ENCODE assay signal across 17 cellular contexts in the genomic region with DNA sequence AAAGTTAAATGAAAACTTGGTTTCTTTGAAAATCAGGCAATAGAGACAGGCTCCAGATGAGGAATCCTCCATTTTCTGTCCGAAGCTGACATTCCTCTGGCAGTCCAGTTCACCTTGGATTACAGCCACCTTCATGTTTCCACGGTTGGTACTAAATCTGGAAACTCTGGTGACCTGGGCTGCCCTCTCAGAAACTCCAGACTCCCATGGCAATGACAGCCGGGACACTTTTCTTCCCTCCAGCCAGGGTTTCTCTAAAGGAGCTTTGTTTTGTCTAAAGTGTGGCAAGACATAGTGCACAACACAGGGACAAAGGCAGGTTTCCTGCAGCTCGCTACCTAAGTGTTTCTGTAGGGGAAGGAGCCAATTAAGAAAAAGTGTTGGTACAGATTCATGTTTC. TPM values are rescaled to one million over a fixed set of nuclear protein-coding genes. Genes with fewer than 3 reads are reported as not detected.
DNase-seq lines count a peak whose midpoint lies in the region; ATAC-seq and TF ChIP-seq lines count a peak whose summit lies in the region.
"Had no signal": no experiment of that assay in that cellular context is flagged by ENCODE, and none has a peak within 500 bp of the region (broad histone marks: within the 10 kb centered on the region; RNA-seq: fewer than 3 reads in every experiment).

No MANE protein-coding gene starts in this region.

- TF ChIP-seq RAD21 in IMR-90 (IDR thresholded peaks at IDR 0.05; ENCODE audit: low read length): no peak

- H3K4me3 Mint-ChIP-seq in naive B cell: no peak overlapping the region
- H3K4me3 Mint-ChIP-seq in T-helper 2 cell treated with Interferon-gamma antibody and Interleukin-4, amounts not matched to agents 5 μg/mL and 100 μg/mL, for 36 hours: no peak overlapping the region
- H3K4me3 Mint-ChIP-seq: dendritic cell treated with granulocyte-macrophage colony-stimulating factor and Interleukin-4, amounts not matched to agents 40 ng/mL and 50 ng/mL, for 4 days had no signal

- peak overlapping the region; percentile 92 for H2BK5ac ChIP-seq in IMR-90 (ENCODE audit: low read depth, low read length, poor library complexity, severe bottlenecking)

- H3K79me1 ChIP-seq in IMR-90 (ENCODE audit: low read depth in 1 of 2, low read length in 2 of 2): 0 out of 4 replicates have a peak, but pooled peaks cover 0 to 6% of the 10 kb centered on the region in 2 experiments

- peak overlapping the region in 4 of 6 donors; percentile 12 to 62 (median 34) for H3K27ac Mint-ChIP-seq in naive B cell
- H3K27ac Mint-ChIP-seq in T-helper 2 cell treated with Interferon-gamma antibody and Interleukin-4, amounts not matched to agents 5 μg/mL and 100 μg/mL, for 36 hours: no peak overlapping the region
- H3K27ac Mint-ChIP-seq: dendritic cell treated with granulocyte-macrophage colony-stimulating factor and Interleukin-4, amounts not matched to agents 40 ng/mL and 50 ng/mL, for 4 days had no signal

- peak overlapping the region; percentile 99 for H3K27ac ChIP-seq in IMR-90 (ENCODE audit: insufficient read depth, low read length)
- peak overlapping the region; percentile 30 for H3K27ac ChIP-seq in fibroblast of lung (ENCODE audit: insufficient read depth, low read length)
- H3K27ac ChIP-seq: ovary had no signal

- H3K36me3 ChIP-seq in IMR-90 (ENCODE audit: control insufficient read depth, insufficient read depth, low read length) (peaks cover 20% of the 10 kb centered on the region), fibroblast of lung (ENCODE audit: control insufficient read depth, insufficient read depth, low read length) (peaks cover 5% of the 10 kb centered on the region)
- H3K36me3 ChIP-seq: ovary had no signal

- H2AFZ ChIP-seq in IMR-90 (replicated peaks; ENCODE audit: low read length, poor library complexity) (peak overlapping the region; percentile 5), fibroblast of lung (ENCODE audit: low read length) (no peak overlapping the region)

- peak overlapping the region; percentile 77 for H3K23ac ChIP-seq in IMR-90 (ENCODE audit: low read depth, low read length)

- in situ Hi-C loops in IMR-90 (cut with MboI; ENCODE audit: low sequenced_read_pairs): no loop called here

- peak overlapping the region; percentile 95; the same call in 1 of the 3 replicates for H2BK15ac ChIP-seq in IMR-90 (ENCODE audit: low read depth, low read length)

- peaks cover 0 to 5% of the 10 kb centered on the region in 2 donors for H3K36me3 Mint-ChIP-seq in naive B cell
- peaks cover 53% of the 10 kb centered on the region for H3K36me3 Mint-ChIP-seq in T-helper 2 cell treated with Interferon-gamma antibody and Interleukin-4, amounts not matched to agents 5 μg/mL and 100 μg/mL, for 36 hours (ENCODE audit: low read depth)

- H2BK20ac ChIP-seq in IMR-90 (ENCODE audit: low read depth, low read length): peak overlapping the region; percentile 91

- peak overlapping the region; percentile 86 for H4K91ac ChIP-seq in IMR-90 (ENCODE audit: insufficient read depth, low read depth, low read length)

- CTCF ChIA-PET in IMR-90 (lab: Yijun Ruan, JAX): interaction anchor here (1.1 kb wide), 1 partner anchor 10 kb away, joined by 4 read pairs; no protein-coding TSS in a partner anchor

- H3K9ac ChIP-seq in IMR-90 (ENCODE audit: low read depth, low read length): peak overlapping the region; percentile 70
- H3K9ac ChIP-seq in fibroblast of lung (ENCODE audit: insufficient read depth, low read length): no peak overlapping the region

- intact Hi-C loops in IMR-90 (cut with micrococcal nuclease): no loop called here

- H3K9me1 ChIP-seq in IMR-90 (ENCODE audit: insufficient read depth, low read length): peaks cover 26% of the 10 kb centered on the region

- peak; percentile 43 for DNase-seq in AG08396 (ENCODE audit: low spot score)
- peak; percentile 2 for DNase-seq in IMR-90
- no peak for DNase-seq in fibroblast of lung (ENCODE audit: low read depth in 2 of 2)
- DNase-seq in naive B cell: no peak
- no peak for DNase-seq in T-helper 2 cell treated with Interferon-gamma antibody and Interleukin-4, amounts not matched to agents 5 μg/mL and 100 μg/mL, for 36 hours (ENCODE audit: low spot score)
- DNase-seq: activated CD4-positive, alpha-beta T cell treated with anti-CD3 and anti-CD28 coated beads for 48 hours; activated T-cell treated with anti-CD3 and anti-CD28 coated beads, Interleukin-2, amount 50 U/mL, for 1 hour; BE2C; mesendoderm; NCI-H187 treated with DMSO at 0.1 percent for 48 hours; NCI-H526; ovary had no signal

- H4K8ac ChIP-seq in IMR-90 (ENCODE audit: low read depth in 2 of 2, low read length in 2 of 2): peak overlapping the region; percentile 42 to 75

- POLR2A ChIA-PET in IMR-90 (lab: Charles Lee; ENCODE audit: unreplicated experiment): no interaction called here

- dilution Hi-C loops in IMR-90 (cut with HindIII; ENCODE audit: low sequenced_read_pairs, unreplicated experiment): no loop called here

- H3K4me1 Mint-ChIP-seq in naive B cell: peaks cover 17 to 24% (median 19%) of the 10 kb centered on the region in 3 donors
- H3K4me1 Mint-ChIP-seq in T-helper 2 cell treated with Interferon-gamma antibody and Interleukin-4, amounts not matched to agents 5 μg/mL and 100 μg/mL, for 36 hours (ENCODE audit: low read depth): no peaks in the 10 kb centered on the region

- peaks cover 20% of the 10 kb centered on the region for H3K4me1 ChIP-seq in IMR-90 (ENCODE audit: control insufficient read depth, insufficient read depth, low read length)
- H3K4me1 ChIP-seq in fibroblast of lung (ENCODE audit: control insufficient read depth, extremely low read depth, insufficient read depth, low read length): peaks cover 5% of the 10 kb centered on the region
- H3K4me1 ChIP-seq: BE2C had no signal

- H3K14ac ChIP-seq in IMR-90 (replicated peaks; ENCODE audit: low read depth, low read length): peak overlapping the region; percentile 92; the same call in 1 of the 2 replicates

- no peak overlapping the region for H3K4me3 ChIP-seq in IMR-90 (ENCODE audit: insufficient read depth, low read depth, low read length)
- H3K4me3 ChIP-seq in fibroblast of lung (replicated peaks in 1 of 4; ENCODE audit: control extremely low read depth in 1 of 4, insufficient read depth in 1 of 4, low read depth in 3 of 4, low read length in 4 of 4): peak overlapping the region in 1 of 4 experiments; percentile 9
- H3K4me3 ChIP-seq: ovary had no signal

- no peaks in the 10 kb centered on the region for H3K79me2 ChIP-seq in fibroblast of lung (ENCODE audit: control insufficient read depth, insufficient read depth, low read length)

- no TSS peak for BruUV-seq in IMR-90 (replicated peaks; lab: Mats Ljungman, UMichigan)

- H2AK5ac ChIP-seq in IMR-90 (ENCODE audit: low read depth, low read length): peak overlapping the region; percentile 96

- H3K4me2 ChIP-seq in IMR-90 (ENCODE audit: low read depth, low read length): peak overlapping the region; percentile 76
- H3K4me2 ChIP-seq in fibroblast of lung (ENCODE audit: extremely low read depth, insufficient read depth, low read length): peak overlapping the region; percentile 4

- H3K4ac ChIP-seq in IMR-90 (ENCODE audit: low read depth, low read length): peak overlapping the region; percentile 92

- H4K20me1 ChIP-seq in IMR-90 (ENCODE audit: insufficient read depth, low read length): peaks cover 7% of the 10 kb centered on the region; the same call in 1 of the 2 replicates
- no peaks in the 10 kb centered on the region for H4K20me1 ChIP-seq in fibroblast of lung (ENCODE audit: control insufficient read depth, extremely low read depth, insufficient read depth, low read length)

- no peaks in the 10 kb centered on the region for H3K27me3 Mint-ChIP-seq in naive B cell
- no peaks in the 10 kb centered on the region for H3K27me3 Mint-ChIP-seq in T-helper 2 cell treated with Interferon-gamma antibody and Interleukin-4, amounts not matched to agents 5 μg/mL and 100 μg/mL, for 36 hours (ENCODE audit: low read depth)
- H3K27me3 Mint-ChIP-seq: dendritic cell treated with granulocyte-macrophage colony-stimulating factor and Interleukin-4, amounts not matched to agents 40 ng/mL and 50 ng/mL, for 4 days had no signal

- ATAC-seq in IMR-90 (ENCODE audit: low read depth): peak; percentile 15
- no peak for ATAC-seq in naive B cell (ENCODE audit: low read depth in 2 of 2)
- ATAC-seq in GM19395 (IDR thresholded peaks at IDR 0.05; ENCODE audit: unreplicated experiment): no peak
- ATAC-seq in GM21390 (IDR thresholded peaks at IDR 0.05; ENCODE audit: unreplicated experiment): no peak
- no peak for ATAC-seq in GM19452 (IDR thresholded peaks at IDR 0.05; ENCODE audit: unreplicated experiment)
- ATAC-seq: esophagus mucosa had no signal

- peak overlapping the region; percentile 96 for H2BK120ac ChIP-seq in IMR-90 (ENCODE audit: low read depth, low read length)

- H4K5ac ChIP-seq in IMR-90 (ENCODE audit: low read depth, low read length): peak overlapping the region; percentile 93

- peak overlapping the region; percentile 59 for H3K18ac ChIP-seq in IMR-90 (ENCODE audit: low read depth, low read length)

- no peaks in the 10 kb centered on the region for H3K9me3 ChIP-seq in IMR-90 (ENCODE audit: control insufficient read depth, insufficient read depth, low read length)
- no peaks in the 10 kb centered on the region for H3K9me3 ChIP-seq in fibroblast of lung (ENCODE audit: control insufficient read depth, insufficient read depth, low read depth, low read length)
- H3K9me3 ChIP-seq: BE2C, ovary had no signal

- H2AK9ac ChIP-seq in IMR-90 (replicated peaks; ENCODE audit: low read depth, low read length, poor library complexity): peak overlapping the region; percentile 94

- TF ChIP-seq POLR2A in IMR-90 (IDR thresholded peaks at IDR 0.05; ENCODE audit: low read depth, low read length): no peak

- peak overlapping the region; percentile 82; the same call in 1 of the 2 replicates for H3K56ac ChIP-seq in IMR-90 (ENCODE audit: extremely low read depth, insufficient read depth, low read length)

- H3K9me3 Mint-ChIP-seq in naive B cell: no peaks in the 10 kb centered on the region
- no peaks in the 10 kb centered on the region for H3K9me3 Mint-ChIP-seq in T-helper 2 cell treated with Interferon-gamma antibody and Interleukin-4, amounts not matched to agents 5 μg/mL and 100 μg/mL, for 36 hours
- H3K9me3 Mint-ChIP-seq: dendritic cell treated with granulocyte-macrophage colony-stimulating factor and Interleukin-4, amounts not matched to agents 40 ng/mL and 50 ng/mL, for 4 days had no signal

- 33% methylated on average over 1 of the region's 4 CpGs; no CpG with 5 or more reads in 1 of the 2 experiments for WGBS in IMR-90 (ENCODE audit: extremely low coverage in 2 of 2, insufficient read length in 1 of 2), 2 experiments

- no peak for TF ChIP-seq CTCF in IMR-90 (conservative IDR thresholded peaks at IDR 0.05; ENCODE audit: low read depth, low read length)
- TF ChIP-seq CTCF in fibroblast of lung (conservative IDR thresholded peaks at IDR 0.05 in 1 of 2, IDR thresholded peaks at IDR 0.05 in 1 of 2; ENCODE audit: low read depth in 1 of 2, low read length in 2 of 2): no peak

- H3K27me3 ChIP-seq in IMR-90 (ENCODE audit: control insufficient read depth, insufficient read depth, low read length) (no peaks in the 10 kb centered on the region), fibroblast of lung (ENCODE audit: control insufficient read depth, insufficient read depth, low read length) (no peaks in the 10 kb centered on the region)
- H3K27me3 ChIP-seq: BE2C, ovary had no signal

RNA-seq across cellular contexts. Expression of a gene that starts 36.0 kb away (rescaled TPM):
- total RNA-seq in IMR-90 (2012; rRNA removed): 6.8 and 13.3 TPM in 2 replicates
- 10.7 and 14.4 TPM in 2 replicates for polyA plus RNA-seq in IMR-90 (2012; rRNA removed)
- 1.8 and 2.5 TPM in 2 replicates for polyA plus RNA-seq in IMR-90 (2012; cell fraction: cytosol; rRNA removed)
- 1.8 and 8.2 TPM in 2 replicates for polyA plus RNA-seq in IMR-90 (2012; cell fraction: nucleus; rRNA removed; ENCODE audit: low replicate concordance)
- total RNA-seq in fibroblast of lung: 21.1 and 22.3 TPM in 2 replicates
- polyA plus RNA-seq in fibroblast of lung: 22.7 and 28.0 TPM in 2 replicates
- polyA plus RNA-seq in fibroblast of lung (2012): 19.8 and 22.8 TPM in 2 replicates
- polyA minus RNA-seq in fibroblast of lung (ENCODE audit: low replicate concordance): 1.9 and 4.1 TPM in 2 replicates
- 10 to 100 TPM in 5 of 6 donors, 1 to 10 TPM in 1; 7.4 to 12.5 (median 11.3) TPM for polyA plus RNA-seq in naive B cell (ENCODE audit: low read depth in 6 of 6)

RNA-seq across cellular contexts. Expression of a gene that starts 40.4 kb away (rescaled TPM):
- total RNA-seq in IMR-90 (2012; rRNA removed) (not detected in 2 replicates), fibroblast of lung (under 0.01 and 0.17 TPM in 2 replicates)
- polyA plus RNA-seq in IMR-90 (2012; rRNA removed) (not detected in 2 replicates), fibroblast of lung (not detected in 2 replicates), naive B cell (ENCODE audit: low read depth in 6 of 6) (10 to 100 TPM in 4 of 6 donors, 1 to 10 TPM in 2; 7.9 to 20.8 (median 11.2) TPM)
- polyA plus RNA-seq in IMR-90 (2012; cell fraction: cytosol; rRNA removed): not detected in 2 replicates
- 0.02 and 0.14 TPM in 2 replicates for polyA plus RNA-seq in IMR-90 (2012; cell fraction: nucleus; rRNA removed; ENCODE audit: low replicate concordance)
- polyA plus RNA-seq in fibroblast of lung (2012): 0.10 and 0.17 TPM in 2 replicates
- not detected in 2 replicates for polyA minus RNA-seq in fibroblast of lung (ENCODE audit: low replicate concordance)

RNA-seq across cellular contexts. Expression of a gene that starts 41.6 kb away (rescaled TPM):
- total RNA-seq in IMR-90 (2012; rRNA removed) (not detected in 2 replicates), fibroblast of lung (not detected in 2 replicates)
- polyA plus RNA-seq in IMR-90 (2012; rRNA removed) (not detected in 2 replicates), fibroblast of lung (not detected in 2 replicates), naive B cell (ENCODE audit: low read depth in 6 of 6) (not detected)
- polyA plus RNA-seq in IMR-90 (2012; cell fraction: cytosol; rRNA removed): not detected in 2 replicates
- polyA plus RNA-seq in IMR-90 (2012; cell fraction: nucleus; rRNA removed; ENCODE audit: low replicate concordance): not detected in 2 replicates
- polyA plus RNA-seq in fibroblast of lung (2012): not detected in 2 replicates
- polyA minus RNA-seq in fibroblast of lung (ENCODE audit: low replicate concordance): not detected in 2 replicates
- total RNA-seq: esophagus mucosa, ovary had no signal
- polyA plus RNA-seq: ovary had no signal

Comparison
In these comparisons a context has a peak if more than half of its experiments do, and no peak if none do; other contexts are left out.
1. DNase-seq: peak in AG08396 (single experiment) and IMR-90 (single experiment); none in fibroblast of lung (0 of 2), naive B cell (single experiment) and T-helper 2 cell treated with Interferon-gamma antibody and Interleukin-4, amounts not matched to agents 5 μg/mL and 100 μg/mL, for 36 hours (single experiment).
2. RNA of a gene that starts 40.4 kb away (polyA plus RNA-seq): 7.9 to 20.8 TPM in naive B cell; 0.02 to 0.14 TPM in IMR-90 and 0.10 to 0.17 TPM in fibroblast of lung; every median in the first group is over 4 times any median in the second.